Comparison of ENCODE assay signal across 8 cellular contexts in the genomic region with DNA sequence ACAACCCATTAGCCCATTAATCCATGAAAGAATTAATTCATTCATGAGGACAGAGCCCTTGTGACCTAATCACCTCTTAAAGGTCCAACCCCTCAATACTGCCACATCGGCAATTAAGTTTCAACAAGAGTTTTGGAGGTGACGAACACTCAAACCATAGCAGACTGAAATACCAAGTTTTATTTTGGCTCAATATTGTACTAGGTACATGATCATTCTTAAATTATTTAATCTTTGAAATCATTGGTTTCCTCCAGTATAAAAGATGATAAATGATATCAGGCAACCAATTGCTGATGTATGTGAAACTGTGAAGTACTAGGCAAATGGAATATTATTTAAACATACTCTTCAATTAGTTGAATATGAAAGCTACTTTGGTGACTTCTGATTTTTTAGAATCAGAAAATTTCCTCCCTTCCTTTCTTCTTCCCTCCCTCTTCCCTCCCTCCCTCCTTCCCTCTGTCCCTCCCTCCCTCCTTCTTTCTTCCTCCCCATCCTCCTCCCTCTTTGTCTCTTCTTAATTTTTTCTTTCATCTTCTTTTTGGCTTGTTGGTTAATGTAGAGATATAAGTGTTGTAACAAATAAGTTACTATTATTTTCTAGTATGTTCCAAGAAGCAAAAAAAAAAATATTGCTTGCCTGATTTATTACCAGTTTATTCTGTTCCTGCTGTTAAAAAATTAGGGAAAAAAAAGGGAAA.
A peak's percentile ranks its signal among the peaks of the same experiment; 100 is the strongest.
DNase-seq lines count a peak whose midpoint lies in the region; ATAC-seq and TF ChIP-seq lines count a peak whose summit lies in the region.

No MANE protein-coding gene starts in this region.

- TF ChIP-seq POLR2A in esophagus squamous epithelium (IDR thresholded peaks at IDR 0.05), result no peak

- no peak for DNase-seq in esophagus squamous epithelium (lab: John Stamatoyannopoulos, UW)
- no peak for DNase-seq in NCI-H526 (lab: John Stamatoyannopoulos, UW)
- DNase-seq in posterior cingulate gyrus, result no peak
- DNase-seq in cortex of kidney (lab: John Stamatoyannopoulos, UW), result no peak

- peaks cover 46 to 64% (median 55%) of the 10 kb centered on the region in 10 experiments for H3K4me1 ChIP-seq in BLaER1 treated with 17β-estradiol and CSF1 and Interleukin-3, amounts not matched to agents 10 nM and 100 nM
- H3K4me1 ChIP-seq in esophagus squamous epithelium, result peaks cover 11 to 50% (median 29%) of the 10 kb centered on the region in 3 donors
- peaks cover 10% of the 10 kb centered on the region for H3K4me1 ChIP-seq in rectal smooth muscle tissue (ENCODE audit: control insufficient read depth, insufficient read depth, low read length)

- no peak overlapping the region for H3K4me3 ChIP-seq in BLaER1 treated with 17β-estradiol and CSF1 and Interleukin-3, amounts not matched to agents 10 nM and 100 nM
- H3K4me3 ChIP-seq in esophagus squamous epithelium (peak overlapping the region in 1 of 4 donors; percentile 54), rectal smooth muscle tissue (ENCODE audit: low read length) (no peak overlapping the region)

- no peaks in the 10 kb centered on the region for H3K27me3 ChIP-seq in BLaER1 treated with 17β-estradiol and CSF1 and Interleukin-3, amounts not matched to agents 10 nM and 100 nM
- H3K27me3 ChIP-seq in esophagus squamous epithelium (no peaks in the 10 kb centered on the region), rectal smooth muscle tissue (ENCODE audit: control insufficient read depth, insufficient read depth, low read length) (no peaks in the 10 kb centered on the region)

- no peaks in the 10 kb centered on the region for H4K20me1 ChIP-seq in BLaER1 treated with 17β-estradiol and CSF1 and Interleukin-3, amounts not matched to agents 10 nM and 100 nM

- peak overlapping the region; percentile 72 to 93 (median 86) for H3K4me2 ChIP-seq in BLaER1 treated with 17β-estradiol and CSF1 and Interleukin-3, amounts not matched to agents 10 nM and 100 nM

- ATAC-seq in HG02678 (IDR thresholded peaks at IDR 0.05; ENCODE audit: unreplicated experiment), result no peak

- TF ChIP-seq CTCF in esophagus squamous epithelium (IDR thresholded peaks at IDR 0.05), result no peak

- intact Hi-C loops in esophagus squamous epithelium (cut with DNase I) (no loop called here), posterior cingulate gyrus (cut with DNase I) (no loop called here)

- WGBS in esophagus squamous epithelium, 2 donors, result 94 to 100% methylated on average over 2 of the region's 2 CpGs

- H3K27ac ChIP-seq in BLaER1 treated with 17β-estradiol and CSF1 and Interleukin-3, amounts not matched to agents 10 nM and 100 nM, result peak overlapping the region in 8 of 11 experiments; percentile 82 to 92 (median 85); a peak in 12 of 22 replicates
- H3K27ac ChIP-seq in KOPT-K1 (ENCODE audit: low read depth, low read length, poor library complexity, severe bottlenecking) (peak overlapping the region; percentile 87), esophagus squamous epithelium (peak overlapping the region; percentile 77 to 89 (median 86)), rectal smooth muscle tissue (ENCODE audit: low read depth, low read length) (peak overlapping the region; percentile 67)

- peaks cover 0 to 10% (median 4%) of the 10 kb centered on the region in 11 experiments; a peak in 16 of 22 replicates for H3K9me3 ChIP-seq in BLaER1 treated with 17β-estradiol and CSF1 and Interleukin-3, amounts not matched to agents 10 nM and 100 nM (replicated peaks in 1 of 11)
- H3K9me3 ChIP-seq in KOPT-K1 (ENCODE audit: insufficient read depth, low read length, poor library complexity, severe bottlenecking), result no peaks in the 10 kb centered on the region
- H3K9me3 ChIP-seq in esophagus squamous epithelium, result no peaks in the 10 kb centered on the region

- no peaks in the 10 kb centered on the region for H3K36me3 ChIP-seq in BLaER1 treated with 17β-estradiol and CSF1 and Interleukin-3, amounts not matched to agents 10 nM and 100 nM
- H3K36me3 ChIP-seq in KOPT-K1 (ENCODE audit: insufficient read depth, low read length) (no peaks in the 10 kb centered on the region), esophagus squamous epithelium (no peaks in the 10 kb centered on the region), rectal smooth muscle tissue (ENCODE audit: control insufficient read depth, insufficient read depth, low read length) (no peaks in the 10 kb centered on the region)

- H3K9ac ChIP-seq in BLaER1 treated with 17β-estradiol and CSF1 and Interleukin-3, amounts not matched to agents 10 nM and 100 nM, result peak overlapping the region in 1 of 11 experiments; percentile 80; a peak in 1 of 22 replicates
- no peak overlapping the region for H3K9ac ChIP-seq in rectal smooth muscle tissue (ENCODE audit: low read length)
